Comparison of ENCODE assay signal across 2 cellular contexts in the genomic region with DNA sequence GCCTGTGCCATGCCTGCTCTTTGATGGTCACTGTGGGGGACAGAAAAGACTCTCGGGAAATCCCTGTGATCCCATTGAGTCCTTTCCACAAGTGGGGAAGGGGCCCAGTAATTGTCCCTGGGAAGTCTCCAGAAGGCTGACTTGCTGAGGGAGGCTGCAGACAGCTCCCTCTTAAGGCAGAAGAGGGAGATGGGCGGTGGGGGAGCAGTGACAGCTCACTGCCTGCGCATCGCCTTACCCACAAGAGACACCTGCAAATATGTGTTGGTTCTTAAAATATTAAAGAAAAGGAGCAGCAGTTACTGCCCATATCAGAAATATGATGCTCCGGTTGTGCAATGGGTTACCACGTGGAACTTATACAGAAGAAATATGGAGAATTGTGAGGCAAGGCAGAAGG.
TF ChIP-seq lines count a peak whose summit lies in the region.

No MANE protein-coding gene starts in this region.

TF ChIP-seq in A549, 52 proteins besides CTCF, POLR2A, EP300 and RAD21 (continued from another document):
- TF ChIP-seq EHMT2 (IDR thresholded peaks at IDR 0.05; ENCODE audit: low read depth): no peak

TF ChIP-seq in GM23338, 12 proteins besides CTCF, POLR2A, EP300 and RAD21:
- TF ChIP-seq, protein P1, sequence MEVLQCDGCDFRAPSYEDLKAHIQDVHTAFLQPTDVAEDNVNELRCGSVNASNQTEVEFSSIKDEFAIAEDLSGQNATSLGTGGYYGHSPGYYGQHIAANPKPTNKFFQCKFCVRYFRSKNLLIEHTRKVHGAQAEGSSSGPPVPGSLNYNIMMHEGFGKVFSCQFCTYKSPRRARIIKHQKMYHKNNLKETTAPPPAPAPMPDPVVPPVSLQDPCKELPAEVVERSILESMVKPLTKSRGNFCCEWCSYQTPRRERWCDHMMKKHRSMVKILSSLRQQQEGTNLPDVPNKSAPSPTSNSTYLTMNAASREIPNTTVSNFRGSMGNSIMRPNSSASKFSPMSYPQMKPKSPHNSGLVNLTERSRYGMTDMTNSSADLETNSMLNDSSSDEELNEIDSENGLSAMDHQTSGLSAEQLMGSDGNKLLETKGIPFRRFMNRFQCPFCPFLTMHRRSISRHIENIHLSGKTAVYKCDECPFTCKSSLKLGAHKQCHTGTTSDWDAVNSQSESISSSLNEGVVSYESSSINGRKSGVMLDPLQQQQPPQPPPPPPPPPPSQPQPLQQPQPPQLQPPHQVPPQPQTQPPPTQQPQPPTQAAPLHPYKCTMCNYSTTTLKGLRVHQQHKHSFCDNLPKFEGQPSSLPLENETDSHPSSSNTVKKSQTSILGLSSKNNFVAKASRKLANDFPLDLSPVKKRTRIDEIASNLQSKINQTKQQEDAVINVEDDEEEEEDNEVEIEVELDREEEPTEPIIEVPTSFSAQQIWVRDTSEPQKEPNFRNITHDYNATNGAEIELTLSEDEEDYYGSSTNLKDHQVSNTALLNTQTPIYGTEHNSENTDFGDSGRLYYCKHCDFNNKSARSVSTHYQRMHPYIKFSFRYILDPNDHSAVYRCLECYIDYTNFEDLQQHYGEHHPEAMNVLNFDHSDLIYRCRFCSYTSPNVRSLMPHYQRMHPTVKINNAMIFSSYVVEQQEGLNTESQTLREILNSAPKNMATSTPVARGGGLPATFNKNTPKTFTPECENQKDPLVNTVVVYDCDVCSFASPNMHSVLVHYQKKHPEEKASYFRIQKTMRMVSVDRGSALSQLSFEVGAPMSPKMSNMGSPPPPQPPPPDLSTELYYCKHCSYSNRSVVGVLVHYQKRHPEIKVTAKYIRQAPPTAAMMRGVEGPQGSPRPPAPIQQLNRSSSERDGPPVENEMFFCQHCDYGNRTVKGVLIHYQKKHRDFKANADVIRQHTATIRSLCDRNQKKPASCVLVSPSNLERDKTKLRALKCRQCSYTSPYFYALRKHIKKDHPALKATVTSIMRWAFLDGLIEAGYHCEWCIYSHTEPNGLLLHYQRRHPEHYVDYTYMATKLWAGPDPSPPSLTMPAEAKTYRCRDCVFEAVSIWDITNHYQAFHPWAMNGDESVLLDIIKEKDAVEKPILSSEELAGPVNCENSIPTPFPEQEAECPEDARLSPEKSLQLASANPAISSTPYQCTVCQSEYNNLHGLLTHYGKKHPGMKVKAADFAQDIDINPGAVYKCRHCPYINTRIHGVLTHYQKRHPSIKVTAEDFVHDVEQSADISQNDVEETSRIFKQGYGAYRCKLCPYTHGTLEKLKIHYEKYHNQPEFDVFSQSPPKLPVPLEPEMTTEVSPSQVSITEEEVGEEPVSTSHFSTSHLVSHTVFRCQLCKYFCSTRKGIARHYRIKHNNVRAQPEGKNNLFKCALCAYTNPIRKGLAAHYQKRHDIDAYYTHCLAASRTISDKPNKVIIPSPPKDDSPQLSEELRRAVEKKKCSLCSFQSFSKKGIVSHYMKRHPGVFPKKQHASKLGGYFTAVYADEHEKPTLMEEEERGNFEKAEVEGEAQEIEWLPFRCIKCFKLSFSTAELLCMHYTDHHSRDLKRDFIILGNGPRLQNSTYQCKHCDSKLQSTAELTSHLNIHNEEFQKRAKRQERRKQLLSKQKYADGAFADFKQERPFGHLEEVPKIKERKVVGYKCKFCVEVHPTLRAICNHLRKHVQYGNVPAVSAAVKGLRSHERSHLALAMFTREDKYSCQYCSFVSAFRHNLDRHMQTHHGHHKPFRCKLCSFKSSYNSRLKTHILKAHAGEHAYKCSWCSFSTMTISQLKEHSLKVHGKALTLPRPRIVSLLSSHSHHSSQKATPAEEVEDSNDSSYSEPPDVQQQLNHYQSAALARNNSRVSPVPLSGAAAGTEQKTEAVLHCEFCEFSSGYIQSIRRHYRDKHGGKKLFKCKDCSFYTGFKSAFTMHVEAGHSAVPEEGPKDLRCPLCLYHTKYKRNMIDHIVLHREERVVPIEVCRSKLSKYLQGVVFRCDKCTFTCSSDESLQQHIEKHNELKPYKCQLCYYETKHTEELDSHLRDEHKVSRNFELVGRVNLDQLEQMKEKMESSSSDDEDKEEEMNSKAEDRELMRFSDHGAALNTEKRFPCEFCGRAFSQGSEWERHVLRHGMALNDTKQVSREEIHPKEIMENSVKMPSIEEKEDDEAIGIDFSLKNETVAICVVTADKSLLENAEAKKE (CRISPR knock-in tag; IDR thresholded peaks at IDR 0.05): no peak
- TF ChIP-seq ZNF331 (CRISPR knock-in tag; IDR thresholded peaks at IDR 0.05; ENCODE audit: low read depth) (no peak), ZNF114 (CRISPR knock-in tag; IDR thresholded peaks at IDR 0.05) (no peak), JUNB (IDR thresholded peaks at IDR 0.05; ENCODE audit: unreplicated experiment) (no peak), POLR2AphosphoS5 (IDR thresholded peaks at IDR 0.05; ENCODE audit: low read depth) (no peak), EZH2phosphoT487 (IDR thresholded peaks at IDR 0.05; ENCODE audit: unreplicated experiment) (no peak), NANOG (IDR thresholded peaks at IDR 0.05; ENCODE audit: borderline replicate concordance) (no peak), EZH2 (IDR thresholded peaks at IDR 0.05; ENCODE audit: low read depth, unreplicated experiment) (no peak), CREB1 (CRISPR knock-in tag; IDR thresholded peaks at IDR 0.05; ENCODE audit: low read depth) (no peak), STAT1 (IDR thresholded peaks at IDR 0.05; ENCODE audit: unreplicated experiment) (no peak)
- TF ChIP-seq, protein P2, sequence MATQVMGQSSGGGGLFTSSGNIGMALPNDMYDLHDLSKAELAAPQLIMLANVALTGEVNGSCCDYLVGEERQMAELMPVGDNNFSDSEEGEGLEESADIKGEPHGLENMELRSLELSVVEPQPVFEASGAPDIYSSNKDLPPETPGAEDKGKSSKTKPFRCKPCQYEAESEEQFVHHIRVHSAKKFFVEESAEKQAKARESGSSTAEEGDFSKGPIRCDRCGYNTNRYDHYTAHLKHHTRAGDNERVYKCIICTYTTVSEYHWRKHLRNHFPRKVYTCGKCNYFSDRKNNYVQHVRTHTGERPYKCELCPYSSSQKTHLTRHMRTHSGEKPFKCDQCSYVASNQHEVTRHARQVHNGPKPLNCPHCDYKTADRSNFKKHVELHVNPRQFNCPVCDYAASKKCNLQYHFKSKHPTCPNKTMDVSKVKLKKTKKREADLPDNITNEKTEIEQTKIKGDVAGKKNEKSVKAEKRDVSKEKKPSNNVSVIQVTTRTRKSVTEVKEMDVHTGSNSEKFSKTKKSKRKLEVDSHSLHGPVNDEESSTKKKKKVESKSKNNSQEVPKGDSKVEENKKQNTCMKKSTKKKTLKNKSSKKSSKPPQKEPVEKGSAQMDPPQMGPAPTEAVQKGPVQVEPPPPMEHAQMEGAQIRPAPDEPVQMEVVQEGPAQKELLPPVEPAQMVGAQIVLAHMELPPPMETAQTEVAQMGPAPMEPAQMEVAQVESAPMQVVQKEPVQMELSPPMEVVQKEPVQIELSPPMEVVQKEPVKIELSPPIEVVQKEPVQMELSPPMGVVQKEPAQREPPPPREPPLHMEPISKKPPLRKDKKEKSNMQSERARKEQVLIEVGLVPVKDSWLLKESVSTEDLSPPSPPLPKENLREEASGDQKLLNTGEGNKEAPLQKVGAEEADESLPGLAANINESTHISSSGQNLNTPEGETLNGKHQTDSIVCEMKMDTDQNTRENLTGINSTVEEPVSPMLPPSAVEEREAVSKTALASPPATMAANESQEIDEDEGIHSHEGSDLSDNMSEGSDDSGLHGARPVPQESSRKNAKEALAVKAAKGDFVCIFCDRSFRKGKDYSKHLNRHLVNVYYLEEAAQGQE (IDR thresholded peaks at IDR 0.05; ENCODE audit: unreplicated experiment): no peak
- TF ChIP-seq, protein P3, sequence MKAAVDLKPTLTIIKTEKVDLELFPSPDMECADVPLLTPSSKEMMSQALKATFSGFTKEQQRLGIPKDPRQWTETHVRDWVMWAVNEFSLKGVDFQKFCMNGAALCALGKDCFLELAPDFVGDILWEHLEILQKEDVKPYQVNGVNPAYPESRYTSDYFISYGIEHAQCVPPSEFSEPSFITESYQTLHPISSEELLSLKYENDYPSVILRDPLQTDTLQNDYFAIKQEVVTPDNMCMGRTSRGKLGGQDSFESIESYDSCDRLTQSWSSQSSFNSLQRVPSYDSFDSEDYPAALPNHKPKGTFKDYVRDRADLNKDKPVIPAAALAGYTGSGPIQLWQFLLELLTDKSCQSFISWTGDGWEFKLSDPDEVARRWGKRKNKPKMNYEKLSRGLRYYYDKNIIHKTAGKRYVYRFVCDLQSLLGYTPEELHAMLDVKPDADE (IDR thresholded peaks at IDR 0.05): no peak
